In genomic region chr2:53513167-53513666, GRCh38 we compare ENCODE assay signal across 17 cellular contexts.
"Had no signal": no experiment of that assay in that cellular context is flagged by ENCODE, and none has a peak within 500 bp of the region (broad histone marks: within the 10 kb centered on the region; RNA-seq: fewer than 3 reads in every experiment).

No MANE protein-coding gene starts in this region.

- H3K36me3 ChIP-seq: left lung, lower lobe of right lung, neural progenitor cell, tibial artery had no signal

- ATAC-seq: left lung; lower lobe of right lung; naive thymus-derived CD4-positive, alpha-beta T cell; sciatic nerve; stimulated activated memory B cell treated with anti-CD40 and anti-IgM and Interleukin-4, amounts not matched to agents 10 μg/mL and 1 μg/mL and 100 μg/mL, for 72 hours; stimulated activated naive CD8-positive, alpha-beta T cell treated with anti-CD3 and anti-CD28 coated beads, Interleukin-15, Interleukin-2, amounts not matched to agents 100 U/mL and 50 U/mL, for 24 hours had no signal

- H3K4me2 ChIP-seq: neural progenitor cell had no signal

- H2AFZ ChIP-seq: neural progenitor cell, parathyroid adenoma had no signal

- DNase-seq: dorsolateral prefrontal cortex; effector CD4-positive, alpha-beta T cell; foreskin melanocyte; glutamatergic neuron; left lung; lower lobe of right lung; naive thymus-derived CD4-positive, alpha-beta T cell; stimulated activated CD4-positive, alpha-beta T cell treated with anti-CD3 and anti-CD28 coated beads, Interleukin-2, amount 100 ng/mL, for 24 hours; stimulated activated CD4-positive, alpha-beta T cell treated with anti-CD3 and anti-CD28 coated beads, Interleukin-4, amount 100 ng/mL, for 4 hours; stimulated activated naive CD8-positive, alpha-beta T cell treated with anti-CD3 and anti-CD28 coated beads, Interleukin-15, Interleukin-2, amounts not matched to agents 100 U/mL and 50 U/mL, for 24 hours; substantia nigra; testis; tibial artery had no signal

- H3K4me1 ChIP-seq: left lung, lower lobe of right lung, neural progenitor cell, parathyroid adenoma, testis, tibial artery had no signal

- H3K27ac ChIP-seq: dorsolateral prefrontal cortex, left lung, lower lobe of right lung, neural progenitor cell, parathyroid adenoma, testis, tibial artery had no signal

- H3K27me3 ChIP-seq: dorsolateral prefrontal cortex, left lung, neural progenitor cell, testis, tibial artery had no signal

- H3K9me3 ChIP-seq: left lung, lower lobe of right lung, testis, tibial artery had no signal

- H3K4me3 ChIP-seq: dorsolateral prefrontal cortex, left lung, lower lobe of right lung, neural progenitor cell, testis, tibial artery had no signal

- H3K9ac ChIP-seq: neural progenitor cell, parathyroid adenoma had no signal
